9 cellular contexts compared by ENCODE assay signal in genomic region chr3:15055019-15055557, GRCh38. TPM values are rescaled to one million over a fixed set of nuclear protein-coding genes. Genes with fewer than 3 reads are reported as not detected.
DNase-seq lines count a peak whose midpoint lies in the region; ATAC-seq and TF ChIP-seq lines count a peak whose summit lies in the region.
"Had no signal": no experiment of that assay in that cellular context is flagged by ENCODE, and none has a peak within 500 bp of the region (broad histone marks: within the 10 kb centered on the region; RNA-seq: fewer than 3 reads in every experiment).

No MANE protein-coding gene starts in this region.

- H3K9me3 Mint-ChIP-seq in stimulated activated naive CD8-positive, alpha-beta T cell treated with anti-CD3 and anti-CD28 coated beads, Interleukin-15, Interleukin-2, amounts not matched to agents 100 ng/mL and 50 ng/mL, for 24 hours, result peaks cover 4% of the 10 kb centered on the region
- no peaks in the 10 kb centered on the region for H3K9me3 Mint-ChIP-seq in osteocyte (ENCODE audit: unreplicated experiment)

- H3K4me3 Mint-ChIP-seq in T-helper 17 cell (peak overlapping the region; percentile 3), osteocyte (ENCODE audit: unreplicated experiment) (no peak overlapping the region)
- peak overlapping the region; percentile 27 for H3K4me3 Mint-ChIP-seq in stimulated activated naive CD8-positive, alpha-beta T cell treated with anti-CD3 and anti-CD28 coated beads, Interleukin-15, Interleukin-2, amounts not matched to agents 100 ng/mL and 50 ng/mL, for 24 hours

- no peaks in the 10 kb centered on the region for H3K9me3 ChIP-seq in T-helper 17 cell (ENCODE audit: control insufficient read depth, low read length, poor library complexity, severe bottlenecking)
- no peaks in the 10 kb centered on the region for H3K9me3 ChIP-seq in uterus
- H3K9me3 ChIP-seq: neutrophil had no signal

- no peak for TF ChIP-seq POLR2A in uterus (IDR thresholded peaks at IDR 0.05)

- DNase-seq in AG10803 (ENCODE audit: low read depth) (peak; percentile 14), T-helper 17 cell (peak in 1 of 3 donors; percentile 14), choroid plexus epithelial cell (ENCODE audit: low read depth) (peak; percentile 28), osteocyte (ENCODE audit: extremely low spot score, unreplicated experiment) (no peak), uterus (no peak), NCI-H446 treated with DMSO at 0.1 percent for 48 hours (lab: John Stamatoyannopoulos, UW) (no peak)

- H3K4me3 ChIP-seq in AG10803 (ENCODE audit: low read length) (no peak overlapping the region), choroid plexus epithelial cell (ENCODE audit: low read depth, low read length) (no peak overlapping the region), uterus (no peak overlapping the region)

- no peaks in the 10 kb centered on the region for H3K27me3 ChIP-seq in uterus
- H3K27me3 ChIP-seq: neutrophil had no signal

- H3K36me3 Mint-ChIP-seq in T-helper 17 cell (ENCODE audit: low read depth), result peaks cover 3% of the 10 kb centered on the region
- H3K36me3 Mint-ChIP-seq in stimulated activated naive CD8-positive, alpha-beta T cell treated with anti-CD3 and anti-CD28 coated beads, Interleukin-15, Interleukin-2, amounts not matched to agents 100 ng/mL and 50 ng/mL, for 24 hours (ENCODE audit: low read depth), result peaks cover 89% of the 10 kb centered on the region
- H3K36me3 Mint-ChIP-seq in osteocyte (ENCODE audit: unreplicated experiment), result peaks cover 19% of the 10 kb centered on the region

- no peak overlapping the region for H3K27ac ChIP-seq in uterus
- H3K27ac ChIP-seq: neutrophil had no signal

- intact Hi-C loops in uterus (cut with DNase I; ENCODE audit: low total_unique reads), result no loop called here

- no peaks in the 10 kb centered on the region for H3K4me1 ChIP-seq in uterus

- H3K4me1 Mint-ChIP-seq in T-helper 17 cell (peaks cover 33% of the 10 kb centered on the region), osteocyte (ENCODE audit: unreplicated experiment) (peaks cover 2% of the 10 kb centered on the region)
- H3K4me1 Mint-ChIP-seq in stimulated activated naive CD8-positive, alpha-beta T cell treated with anti-CD3 and anti-CD28 coated beads, Interleukin-15, Interleukin-2, amounts not matched to agents 100 ng/mL and 50 ng/mL, for 24 hours (ENCODE audit: low read depth), result peaks cover 73% of the 10 kb centered on the region

- peak; percentile 43 for ATAC-seq in GM21529 (IDR thresholded peaks at IDR 0.05; ENCODE audit: unreplicated experiment)
- peak; percentile 82 for ATAC-seq in T-helper 17 cell

- H3K27ac Mint-ChIP-seq in T-helper 17 cell, result no peak overlapping the region
- H3K27ac Mint-ChIP-seq in stimulated activated naive CD8-positive, alpha-beta T cell treated with anti-CD3 and anti-CD28 coated beads, Interleukin-15, Interleukin-2, amounts not matched to agents 100 ng/mL and 50 ng/mL, for 24 hours, result peak overlapping the region; percentile 91
- no peak overlapping the region for H3K27ac Mint-ChIP-seq in osteocyte (ENCODE audit: unreplicated experiment)

- no peaks in the 10 kb centered on the region for H3K36me3 ChIP-seq in uterus

- no peak for TF ChIP-seq CTCF in AG10803 (conservative IDR thresholded peaks at IDR 0.05; ENCODE audit: low read length)
- TF ChIP-seq CTCF in choroid plexus epithelial cell (conservative IDR thresholded peaks at IDR 0.05; ENCODE audit: low read depth, low read length), result no peak
- no peak for TF ChIP-seq CTCF in osteocyte (IDR thresholded peaks at IDR 0.05)
- TF ChIP-seq CTCF in uterus (IDR thresholded peaks at IDR 0.05), result no peak

- no peaks in the 10 kb centered on the region for H3K27me3 Mint-ChIP-seq in T-helper 17 cell
- H3K27me3 Mint-ChIP-seq in stimulated activated naive CD8-positive, alpha-beta T cell treated with anti-CD3 and anti-CD28 coated beads, Interleukin-15, Interleukin-2, amounts not matched to agents 100 ng/mL and 50 ng/mL, for 24 hours, result no peaks in the 10 kb centered on the region
- no peaks in the 10 kb centered on the region for H3K27me3 Mint-ChIP-seq in osteocyte (ENCODE audit: unreplicated experiment)

RNA-seq across cellular contexts. Expression of gene MRPS25, which starts 10.0 kb away (rescaled TPM):
- total RNA-seq in T-helper 17 cell, result 10 to 100 TPM; 47.4 to 50.5 TPM
- total RNA-seq in osteocyte, result 47.2 and 50.0 TPM in 2 replicates
- 10 to 100 TPM in 3 of 4 donors, 1 to 10 TPM in 1; 6.2 to 49.8 (median 18.6) TPM for total RNA-seq in uterus

RNA-seq across cellular contexts. Expression of gene RBSN, which starts 43.9 kb away (rescaled TPM):
- total RNA-seq in T-helper 17 cell (10 to 100 TPM; 37.2 to 38.7 TPM), osteocyte (28.6 and 29.8 TPM in 2 replicates), uterus (10 to 100 TPM; 27.4 to 62.8 (median 39.8) TPM)

Comparison
In these comparisons a context has a peak if more than half of its experiments do, and no peak if none do; other contexts are left out.
1. DNase-seq: peak in AG10803 (single experiment) and choroid plexus epithelial cell (single experiment); none in osteocyte (single experiment), uterus (0 of 2) and NCI-H446 treated with DMSO at 0.1 percent for 48 hours (single experiment).